In genomic region chr3:123349201-123349535, GRCh38 we compare ENCODE assay signal across 16 cellular contexts.
"Had no signal": no experiment of that assay in that cellular context is flagged by ENCODE, and none has a peak within 500 bp of the region (broad histone marks: within the 10 kb centered on the region; RNA-seq: fewer than 3 reads in every experiment).

No MANE protein-coding gene starts in this region.

- H3K27ac Mint-ChIP-seq: activated CD4-positive, alpha-beta memory T cell treated with anti-CD3 and anti-CD28 coated beads for 36 hours; naive B cell; stimulated activated naive B cell treated with anti-CD40 and anti-IgM and Interleukin-4, amounts not matched to agents 10 μg/mL and 1 μg/mL and 100 μg/mL, for 72 hours had no signal

- H3K36me3 Mint-ChIP-seq: activated CD4-positive, alpha-beta memory T cell treated with anti-CD3 and anti-CD28 coated beads for 36 hours; stimulated activated naive B cell treated with anti-CD40 and anti-IgM and Interleukin-4, amounts not matched to agents 10 μg/mL and 1 μg/mL and 100 μg/mL, for 72 hours had no signal

- H3K27me3 ChIP-seq: right lobe of liver had no signal

- H3K9me3 Mint-ChIP-seq: activated CD4-positive, alpha-beta memory T cell treated with anti-CD3 and anti-CD28 coated beads for 36 hours had no signal

- DNase-seq: activated CD4-positive, alpha-beta memory T cell treated with anti-CD3 and anti-CD28 coated beads for 36 hours; activated CD4-positive, alpha-beta T cell treated with anti-CD3 and anti-CD28 coated beads for 1 hour; activated gamma-delta T cell treated with Interleukin-2 at 50 U/mL for 16 hours; activated T-cell treated with anti-CD3 and anti-CD28 coated beads, Interleukin-2, amount 50 U/mL, for 48 hours; central memory CD4-positive, alpha-beta T cell; effector memory CD4-positive, alpha-beta T cell; hypothalamus; naive B cell; right lobe of liver; stimulated activated CD4-positive, alpha-beta T cell treated with anti-CD3 and anti-CD28 coated beads, Interleukin-2, amount 100 ng/mL, for 24 hours; stimulated activated naive B cell treated with anti-CD40 and anti-IgM and Interleukin-4, amounts not matched to agents 10 μg/mL and 1 μg/mL and 100 μg/mL, for 72 hours; substantia nigra; T-helper 9 cell; trophoblast cell had no signal

- H3K27ac ChIP-seq: epithelial cell of prostate, neutrophil, right lobe of liver had no signal

- H3K4me1 ChIP-seq: right lobe of liver had no signal

- H3K4me1 Mint-ChIP-seq: naive B cell; stimulated activated naive B cell treated with anti-CD40 and anti-IgM and Interleukin-4, amounts not matched to agents 10 μg/mL and 1 μg/mL and 100 μg/mL, for 72 hours had no signal

- H3K36me3 ChIP-seq: neutrophil, right lobe of liver had no signal

- H3K9me3 ChIP-seq: neutrophil, right lobe of liver had no signal

- ATAC-seq: right lobe of liver; stimulated activated naive B cell treated with anti-CD40 and anti-IgM and Interleukin-4, amounts not matched to agents 10 μg/mL and 1 μg/mL and 100 μg/mL, for 72 hours had no signal

- H3K4me3 Mint-ChIP-seq: activated CD4-positive, alpha-beta memory T cell treated with anti-CD3 and anti-CD28 coated beads for 36 hours; naive B cell; stimulated activated naive B cell treated with anti-CD40 and anti-IgM and Interleukin-4, amounts not matched to agents 10 μg/mL and 1 μg/mL and 100 μg/mL, for 72 hours had no signal

- H3K4me3 ChIP-seq: right lobe of liver had no signal
